Comparison of ENCODE assay signal across 25 cellular contexts in genomic region chr1:45694823-45695222, GRCh38.
"Had no signal": no experiment of that assay in that cellular context is flagged by ENCODE, and none has a peak within 500 bp of the region (broad histone marks: within the 10 kb centered on the region; RNA-seq: fewer than 3 reads in every experiment).

No MANE protein-coding gene starts in this region.

- H3K4me1 Mint-ChIP-seq: activated T-helper 17 cell treated with anti-CD3 and anti-CD28 coated beads, Interleukin-2, amount 50 U/mL, for 72 hours had no signal

- H3K9me3 Mint-ChIP-seq: activated CD4-positive, alpha-beta T cell treated with anti-CD3 and anti-CD28 coated beads, Interleukin-2, amount 10 ng/mL, durations not matched to agents 24 days and 14 days; activated CD8-positive, alpha-beta T cell treated with anti-CD3 and anti-CD28 coated beads for 36 hours; activated naive CD8-positive, alpha-beta T cell treated with anti-CD3 and anti-CD28 coated beads, Interleukin-2, amount 10 ng/mL, durations not matched to agents 7 days and 5 days; activated T-helper 17 cell treated with anti-CD3 and anti-CD28 coated beads, Interleukin-2, amount 50 U/mL, for 72 hours; IgD-negative memory B cell; T-helper 1 cell treated with Interleukin-12 subunit alpha and Interleukin-12 subunit beta and Interleukin-4 antibody, amounts not matched to agents 30 μg/mL and 1 μg/mL, for 36 hours; T-helper 2 cell treated with Interferon-gamma antibody and Interleukin-4, amounts not matched to agents 5 μg/mL and 100 μg/mL, for 36 hours had no signal

- H3K4me3 Mint-ChIP-seq: activated CD4-positive, alpha-beta T cell treated with anti-CD3 and anti-CD28 coated beads, Interleukin-2, amount 10 ng/mL, durations not matched to agents 24 days and 14 days; activated CD8-positive, alpha-beta T cell treated with anti-CD3 and anti-CD28 coated beads for 36 hours; activated naive CD8-positive, alpha-beta T cell treated with anti-CD3 and anti-CD28 coated beads, Interleukin-2, amount 10 ng/mL, durations not matched to agents 7 days and 5 days; activated T-helper 17 cell treated with anti-CD3 and anti-CD28 coated beads, Interleukin-2, amount 50 U/mL, for 72 hours; IgD-negative memory B cell; T-helper 1 cell treated with Interleukin-12 subunit alpha and Interleukin-12 subunit beta and Interleukin-4 antibody, amounts not matched to agents 30 μg/mL and 1 μg/mL, for 36 hours; T-helper 2 cell treated with Interferon-gamma antibody and Interleukin-4, amounts not matched to agents 5 μg/mL and 100 μg/mL, for 36 hours had no signal

- H3K27me3 Mint-ChIP-seq: activated CD4-positive, alpha-beta T cell treated with anti-CD3 and anti-CD28 coated beads, Interleukin-2, amount 10 ng/mL, durations not matched to agents 24 days and 14 days; activated CD8-positive, alpha-beta T cell treated with anti-CD3 and anti-CD28 coated beads for 36 hours; activated naive CD8-positive, alpha-beta T cell treated with anti-CD3 and anti-CD28 coated beads, Interleukin-2, amount 10 ng/mL, durations not matched to agents 7 days and 5 days; activated T-helper 17 cell treated with anti-CD3 and anti-CD28 coated beads, Interleukin-2, amount 50 U/mL, for 72 hours; IgD-negative memory B cell had no signal

- H3K27ac Mint-ChIP-seq: activated CD4-positive, alpha-beta T cell treated with anti-CD3 and anti-CD28 coated beads, Interleukin-2, amount 10 ng/mL, durations not matched to agents 24 days and 14 days; activated naive CD8-positive, alpha-beta T cell treated with anti-CD3 and anti-CD28 coated beads, Interleukin-2, amount 10 ng/mL, durations not matched to agents 7 days and 5 days; activated T-helper 17 cell treated with anti-CD3 and anti-CD28 coated beads, Interleukin-2, amount 50 U/mL, for 72 hours; IgD-negative memory B cell; T-helper 1 cell treated with Interleukin-12 subunit alpha and Interleukin-12 subunit beta and Interleukin-4 antibody, amounts not matched to agents 30 μg/mL and 1 μg/mL, for 36 hours; T-helper 2 cell treated with Interferon-gamma antibody and Interleukin-4, amounts not matched to agents 5 μg/mL and 100 μg/mL, for 36 hours had no signal

- H3K4me3 ChIP-seq: ascending aorta, MG63 had no signal

- H3K27me3 ChIP-seq: ascending aorta, MG63 had no signal

- H3K9me3 ChIP-seq: ascending aorta, MG63 had no signal

- H3K4me1 ChIP-seq: ascending aorta had no signal

- ATAC-seq: activated CD8-positive, alpha-beta T cell treated with anti-CD3 and anti-CD28 coated beads for 36 hours; activated T-helper 17 cell treated with anti-CD3 and anti-CD28 coated beads, Interleukin-2, amount 50 U/mL, for 72 hours had no signal

- H3K27ac ChIP-seq: ascending aorta had no signal

- DNase-seq: activated CD4-positive, alpha-beta T cell treated with anti-CD3 and anti-CD28 coated beads, Interleukin-2, amount 10 ng/mL, durations not matched to agents 24 days and 14 days; activated CD4-positive, alpha-beta T cell treated with anti-CD3 and anti-CD28 coated beads, Interleukin-2, amount 50 U/mL, for 4 hours; activated CD8-positive, alpha-beta T cell treated with anti-CD3 and anti-CD28 coated beads for 36 hours; activated gamma-delta T cell; activated naive CD4-positive, alpha-beta T cell treated with Interleukin-2 at 50 U/mL for 16 hours; activated naive CD8-positive, alpha-beta T cell treated with anti-CD3 and anti-CD28 coated beads, Interleukin-2, amount 10 ng/mL, durations not matched to agents 7 days and 5 days; activated T-cell treated with anti-CD3 and anti-CD28 coated beads, Interleukin-2, amount 50 U/mL, for 48 hours; amygdala; Kasumi-1; KG1; MG63; NCI-H1048; NCI-H1105 treated with DMSO at 0.1 percent for 48 hours; NCI-H1436; NCI-H1694; NCI-H1930; NCI-H2081 treated with DMSO at 0.1 percent for 48 hours; NCI-H345; NCI-H524 treated with DMSO at 0.1 percent for 48 hours; SIG-M5 had no signal
